8 cellular contexts compared by ENCODE assay signal in the genomic region with DNA sequence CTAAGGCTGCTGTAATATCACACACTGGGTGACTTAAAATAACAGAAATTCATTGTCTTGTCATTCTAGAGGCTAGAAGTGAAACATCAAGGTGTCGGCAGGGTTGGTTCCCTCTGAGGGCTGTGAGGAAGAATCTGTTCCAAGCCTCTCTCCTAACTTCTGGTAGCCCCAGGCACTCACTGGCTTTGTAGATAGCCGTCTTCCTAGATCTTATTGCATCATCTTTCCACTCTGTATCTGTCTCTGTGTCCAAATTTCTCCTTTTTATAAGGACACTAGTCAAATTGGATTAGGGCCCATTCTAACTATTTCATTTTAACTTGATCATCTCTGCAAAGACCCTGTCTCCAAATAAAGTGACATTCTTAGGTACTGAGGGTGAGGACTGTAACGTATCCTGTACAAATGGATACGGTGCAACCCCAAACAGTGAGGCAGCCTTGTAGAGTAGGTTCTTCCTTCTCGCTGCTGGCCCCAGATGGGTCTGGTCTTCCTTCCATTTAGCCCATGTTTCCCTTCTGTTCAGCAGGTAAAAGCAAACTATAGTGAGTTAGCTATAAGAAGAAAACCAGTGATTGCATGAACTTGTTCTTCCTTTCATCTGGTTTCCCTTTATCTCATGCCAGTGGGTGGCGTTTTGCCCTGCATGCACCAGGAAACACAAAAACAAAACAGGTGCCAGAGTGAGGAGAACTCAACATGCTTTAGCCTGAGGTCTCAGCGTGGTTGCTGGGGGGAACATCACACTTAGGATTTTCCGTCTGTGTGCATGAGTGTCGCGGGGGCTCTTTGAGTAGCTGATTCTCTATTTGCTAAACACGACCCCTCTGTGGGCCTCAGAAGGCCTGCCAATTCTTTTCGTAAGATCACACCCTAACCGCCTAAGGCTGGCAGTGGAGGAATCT. TPM values are rescaled to one million over a fixed set of nuclear protein-coding genes. Genes with fewer than 3 reads are reported as not detected.
DNase-seq lines count a peak whose midpoint lies in the region; ATAC-seq and TF ChIP-seq lines count a peak whose summit lies in the region.

No MANE protein-coding gene starts in this region.

- peak overlapping the region; percentile 86 for H3K27ac Mint-ChIP-seq in activated naive CD8-positive, alpha-beta T cell treated with anti-CD3 and anti-CD28 coated beads, Interleukin-2, amount 10 ng/mL, durations not matched to agents 7 days and 5 days

- H3K36me3 Mint-ChIP-seq in activated naive CD8-positive, alpha-beta T cell treated with anti-CD3 and anti-CD28 coated beads, Interleukin-2, amount 10 ng/mL, durations not matched to agents 7 days and 5 days = peaks cover 22% of the 10 kb centered on the region

- H3K4me1 Mint-ChIP-seq in activated naive CD8-positive, alpha-beta T cell treated with anti-CD3 and anti-CD28 coated beads, Interleukin-2, amount 10 ng/mL, durations not matched to agents 7 days and 5 days = peaks cover 78% of the 10 kb centered on the region

- H3K9me3 Mint-ChIP-seq in activated naive CD8-positive, alpha-beta T cell treated with anti-CD3 and anti-CD28 coated beads, Interleukin-2, amount 10 ng/mL, durations not matched to agents 7 days and 5 days = no peaks in the 10 kb centered on the region

- peak; percentile 55 for ATAC-seq in activated naive CD8-positive, alpha-beta T cell treated with anti-CD3 and anti-CD28 coated beads, Interleukin-2, amount 10 ng/mL, durations not matched to agents 7 days and 5 days (ENCODE audit: low read depth)
- ATAC-seq in GM18909 (IDR thresholded peaks at IDR 0.05; ENCODE audit: poor library complexity, unreplicated experiment) (no peak), GM21786 (IDR thresholded peaks at IDR 0.05; ENCODE audit: unreplicated experiment) (no peak)

- DNase-seq in SW480 (ENCODE audit: low spot score) (peak; percentile 30), nucleus accumbens (lab: John Stamatoyannopoulos, UW) (no peak), NCI-H2227 treated with DMSO at 0.1 percent for 48 hours (lab: John Stamatoyannopoulos, UW) (no peak)
- DNase-seq in activated naive CD8-positive, alpha-beta T cell treated with anti-CD3 and anti-CD28 coated beads, Interleukin-2, amount 10 ng/mL, durations not matched to agents 7 days and 5 days = peak; percentile 41
- peak; percentile 29 for DNase-seq in stimulated activated CD4-positive, alpha-beta T cell treated with anti-CD3 and anti-CD28 coated beads, Interleukin-2, amount 100 ng/mL, for 4 hours (ENCODE audit: low read depth)

- no peaks in the 10 kb centered on the region for H3K27me3 Mint-ChIP-seq in activated naive CD8-positive, alpha-beta T cell treated with anti-CD3 and anti-CD28 coated beads, Interleukin-2, amount 10 ng/mL, durations not matched to agents 7 days and 5 days

- peak; percentile 32 for TF ChIP-seq POLR2A in GM18951 (IDR thresholded peaks at IDR 0.05; ENCODE audit: extremely low read depth, insufficient read depth, insufficient read length)

- H3K4me3 Mint-ChIP-seq in activated naive CD8-positive, alpha-beta T cell treated with anti-CD3 and anti-CD28 coated beads, Interleukin-2, amount 10 ng/mL, durations not matched to agents 7 days and 5 days = peak overlapping the region; percentile 76

- POLR2A ChIA-PET in activated naive CD8-positive, alpha-beta T cell treated with anti-CD3 and anti-CD28 coated beads, Interleukin-2, amount 10 ng/mL, durations not matched to agents 7 days and 5 days (lab: Charles Lee) = interaction anchor here (0.8 to 11.8 kb wide), 2 partner anchors 17 to 86 kb away, joined by 7 to 176 read pairs; partner anchors contain the start of gene TTC9

- in situ Hi-C loops in GM18951 (cut with MboI; ENCODE audit: low sequenced_read_pairs, unreplicated experiment) = no loop called here

RNA-seq across cellular contexts. Expression of gene TTC9, which starts 19.5 kb away (rescaled TPM):
- total RNA-seq in activated naive CD8-positive, alpha-beta T cell treated with anti-CD3 and anti-CD28 coated beads, Interleukin-2, amount 10 ng/mL, durations not matched to agents 7 days and 5 days = 10 to 100 TPM; 16.6 to 17.2 TPM

Comparison
In these comparisons a context has a peak if more than half of its experiments do, and no peak if none do; other contexts are left out.
1. DNase-seq: peak in SW480 (single experiment), activated naive CD8-positive, alpha-beta T cell treated with anti-CD3 and anti-CD28 coated beads, Interleukin-2, amount 10 ng/mL, durations not matched to agents 7 days and 5 days (single experiment) and stimulated activated CD4-positive, alpha-beta T cell treated with anti-CD3 and anti-CD28 coated beads, Interleukin-2, amount 100 ng/mL, for 4 hours (single experiment); none in nucleus accumbens (0 of 56) and NCI-H2227 treated with DMSO at 0.1 percent for 48 hours (single experiment).